ENCODE assay signal across 18 cellular contexts in the genomic region with DNA sequence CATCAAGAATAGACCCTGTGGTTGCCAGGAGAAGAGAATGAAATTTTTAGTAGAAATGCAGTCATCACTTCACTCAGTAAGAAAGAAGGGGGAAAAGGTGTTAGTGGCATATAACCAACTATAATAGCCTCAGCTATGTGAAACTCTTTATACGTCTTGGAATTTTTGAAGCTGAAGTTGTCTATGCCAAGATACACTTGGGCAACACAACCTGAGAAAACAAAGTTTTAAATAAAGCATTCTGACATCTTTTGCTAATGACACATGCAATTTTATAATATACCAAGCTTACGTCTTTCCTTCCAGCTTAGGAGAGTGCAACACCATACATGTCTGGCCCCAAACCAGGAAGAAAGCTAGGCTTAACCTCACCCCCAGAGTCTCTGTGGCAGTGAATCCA. TPM values are rescaled to one million over a fixed set of nuclear protein-coding genes. Genes with fewer than 3 reads are reported as not detected.
A peak's percentile ranks its signal among the peaks of the same experiment; 100 is the strongest.
DNase-seq lines count a peak whose midpoint lies in the region; ATAC-seq, FAIRE-seq and TF ChIP-seq lines count a peak whose summit lies in the region.
"Had no signal": no experiment of that assay in that cellular context is flagged by ENCODE, and none has a peak within 500 bp of the region (broad histone marks: within the 10 kb centered on the region; RNA-seq: fewer than 3 reads in every experiment).

No MANE protein-coding gene starts in this region.

- H3K9me2 ChIP-seq in GM23338 (ENCODE audit: insufficient read depth) = peaks cover 15% of the 10 kb centered on the region; the same call in 1 of the 2 replicates

- H3K27ac Mint-ChIP-seq in GM23338 (0 out of 2 replicates have a peak overlapping the region, but pooled peaks have one; percentile 53), astrocyte (ENCODE audit: unreplicated experiment) (peak overlapping the region; percentile 81)
- H3K27ac Mint-ChIP-seq: IgD-negative memory B cell had no signal

- peaks cover 27% of the 10 kb centered on the region for H3K4me1 ChIP-seq in GM23338 (ENCODE audit: insufficient read depth)
- peaks cover 41% of the 10 kb centered on the region for H3K4me1 ChIP-seq in astrocyte (ENCODE audit: insufficient read depth, low read length)
- peaks cover 0 to 20% (median 4%) of the 10 kb centered on the region in 3 donors for H3K4me1 ChIP-seq in skeletal muscle tissue (ENCODE audit: control insufficient read depth in 3 of 3, insufficient read depth in 3 of 3, low read length in 3 of 3)

- H3K4me2 ChIP-seq in GM23338 (peak overlapping the region; percentile 18; the same call in 1 of the 2 replicates), astrocyte (ENCODE audit: low read length) (peak overlapping the region; percentile 7)

- no peak for TF ChIP-seq CTCF in GM23338 (conservative IDR thresholded peaks at IDR 0.05; ENCODE audit: low read depth in 2 of 2)
- no peak for TF ChIP-seq CTCF in astrocyte (IDR thresholded peaks at IDR 0.05; ENCODE audit: insufficient read depth, low read depth, low read length)
- TF ChIP-seq CTCF in fibroblast of the aortic adventitia (IDR thresholded peaks at IDR 0.05; ENCODE audit: insufficient read depth, low read length) = no peak

- H2AFZ ChIP-seq in GM23338 (no peak overlapping the region), astrocyte (ENCODE audit: low read depth, low read length) (no peak overlapping the region)

- no peaks in the 10 kb centered on the region for H3F3A ChIP-seq in GM23338 (replicated peaks; ENCODE audit: low read depth)

- no peaks in the 10 kb centered on the region for H3K9me3 ChIP-seq in astrocyte (ENCODE audit: insufficient read depth, low read depth, low read length)
- no peaks in the 10 kb centered on the region for H3K9me3 ChIP-seq in skeletal muscle tissue (ENCODE audit: control insufficient read depth in 3 of 3, low read length in 3 of 3)

- FAIRE-seq in astrocyte (lab: Jason Lieb, UNC) = no peak
- FAIRE-seq: GM12891, GM18507, H1 had no signal

- H3K9me3 Mint-ChIP-seq in GM23338 (peaks cover 2% of the 10 kb centered on the region; the same call in 1 of the 3 replicates), astrocyte (ENCODE audit: unreplicated experiment) (peaks cover 3% of the 10 kb centered on the region)

- H3K9ac ChIP-seq in astrocyte (ENCODE audit: low read length) (peak overlapping the region; percentile 27), skeletal muscle tissue (ENCODE audit: low read depth in 1 of 3, low read length in 3 of 3) (no peak overlapping the region)

- H3K27me3 Mint-ChIP-seq in GM23338 (ENCODE audit: insufficient read depth, low read depth, poor library complexity) (peaks cover 6% of the 10 kb centered on the region), astrocyte (ENCODE audit: low read depth, unreplicated experiment) (no peaks in the 10 kb centered on the region)

- H3K79me2 ChIP-seq in GM23338 (replicated peaks; ENCODE audit: insufficient read depth) (no peaks in the 10 kb centered on the region), astrocyte (ENCODE audit: insufficient read depth, low read length) (no peaks in the 10 kb centered on the region)

- H3K4me1 Mint-ChIP-seq in GM23338 = peaks cover 33% of the 10 kb centered on the region
- peaks cover 65% of the 10 kb centered on the region for H3K4me1 Mint-ChIP-seq in astrocyte (ENCODE audit: low read depth, unreplicated experiment)
- H3K4me1 Mint-ChIP-seq: IgD-negative memory B cell had no signal

- ATAC-seq in GM23338 (no peak), HG03354 (IDR thresholded peaks at IDR 0.05; ENCODE audit: poor library complexity, severe bottlenecking, unreplicated experiment) (no peak)

- H3K4me3 Mint-ChIP-seq in GM23338 = no peak overlapping the region
- H3K4me3 Mint-ChIP-seq in astrocyte (ENCODE audit: unreplicated experiment) = no peak overlapping the region
- H3K4me3 Mint-ChIP-seq: IgD-negative memory B cell had no signal

- no peaks in the 10 kb centered on the region for H3K27me3 ChIP-seq in GM23338 (ENCODE audit: insufficient read depth)
- H3K27me3 ChIP-seq in astrocyte (ENCODE audit: insufficient read depth, low read length) = no peaks in the 10 kb centered on the region
- peaks cover 0 to 2% (median 2%) of the 10 kb centered on the region in 3 donors for H3K27me3 ChIP-seq in skeletal muscle tissue (ENCODE audit: control insufficient read depth in 3 of 3, insufficient read depth in 3 of 3, low read length in 3 of 3)

- H3K27ac ChIP-seq in GM23338 (ENCODE audit: low read depth) (no peak overlapping the region), astrocyte (ENCODE audit: low read depth, low read length) (peak overlapping the region; percentile 64), skeletal muscle tissue (ENCODE audit: low read depth, low read length) (peak overlapping the region; percentile 32)
- H3K27ac ChIP-seq: C4-2B had no signal

- no peaks in the 10 kb centered on the region for H3K36me3 Mint-ChIP-seq in GM23338 (ENCODE audit: low read depth)
- H3K36me3 Mint-ChIP-seq in astrocyte (ENCODE audit: low read depth, unreplicated experiment) = no peaks in the 10 kb centered on the region

- DNase-seq in GM23338 (ENCODE audit: low spot score) (no peak), astrocyte (ENCODE audit: low read depth) (peak; percentile 85), fibroblast of the aortic adventitia (ENCODE audit: low read depth) (peak; percentile 57), H4 (ENCODE audit: low spot score) (no peak)
- DNase-seq in activated CD8-positive, alpha-beta memory T cell treated with anti-CD3 and anti-CD28 coated beads, Interleukin-2, amount 50 U/mL, for 4 hours = no peak
- DNase-seq: GF-D8; NCI-H1417; NCI-H187 treated with DMSO at 0.1 percent for 48 hours; NCI-H446; NCI-H69; NK-92 treated with Interleukin-12 subunit alpha and Interleukin-12 subunit beta, amount 100 ng/mL, for 24 hours had no signal

- H3K36me3 ChIP-seq in GM23338 (ENCODE audit: insufficient read depth) = 0 out of 2 replicates have a peak, but pooled peaks cover 4% of the 10 kb centered on the region
- H3K36me3 ChIP-seq in astrocyte (ENCODE audit: insufficient read depth, low read length) = no peaks in the 10 kb centered on the region
- H3K36me3 ChIP-seq in skeletal muscle tissue (ENCODE audit: control insufficient read depth in 3 of 3, insufficient read depth in 3 of 3, low read length in 3 of 3) = no peaks in the 10 kb centered on the region

- no peaks in the 10 kb centered on the region for H4K20me1 ChIP-seq in GM23338 (replicated peaks; ENCODE audit: insufficient read depth)
- H4K20me1 ChIP-seq in astrocyte (ENCODE audit: insufficient read depth, low read length) = no peaks in the 10 kb centered on the region

- no peak overlapping the region for H3K4me3 ChIP-seq in GM23338
- no peak overlapping the region for H3K4me3 ChIP-seq in astrocyte (ENCODE audit: insufficient read depth, low read depth, low read length)
- H3K4me3 ChIP-seq in fibroblast of the aortic adventitia (ENCODE audit: low read depth, low read length) = no peak overlapping the region
- H3K4me3 ChIP-seq in skeletal muscle tissue (ENCODE audit: low read length in 3 of 3) = no peak overlapping the region

TF ChIP-seq in GM23338, 12 proteins besides CTCF, POLR2A, EP300 and RAD21:
- TF ChIP-seq EZH2 (IDR thresholded peaks at IDR 0.05; ENCODE audit: low read depth, unreplicated experiment) (no peak), POLR2AphosphoS5 (IDR thresholded peaks at IDR 0.05; ENCODE audit: low read depth) (no peak), JUNB (IDR thresholded peaks at IDR 0.05; ENCODE audit: unreplicated experiment) (no peak), ZNF114 (CRISPR knock-in tag; IDR thresholded peaks at IDR 0.05) (no peak)
- TF ChIP-seq, protein P1, sequence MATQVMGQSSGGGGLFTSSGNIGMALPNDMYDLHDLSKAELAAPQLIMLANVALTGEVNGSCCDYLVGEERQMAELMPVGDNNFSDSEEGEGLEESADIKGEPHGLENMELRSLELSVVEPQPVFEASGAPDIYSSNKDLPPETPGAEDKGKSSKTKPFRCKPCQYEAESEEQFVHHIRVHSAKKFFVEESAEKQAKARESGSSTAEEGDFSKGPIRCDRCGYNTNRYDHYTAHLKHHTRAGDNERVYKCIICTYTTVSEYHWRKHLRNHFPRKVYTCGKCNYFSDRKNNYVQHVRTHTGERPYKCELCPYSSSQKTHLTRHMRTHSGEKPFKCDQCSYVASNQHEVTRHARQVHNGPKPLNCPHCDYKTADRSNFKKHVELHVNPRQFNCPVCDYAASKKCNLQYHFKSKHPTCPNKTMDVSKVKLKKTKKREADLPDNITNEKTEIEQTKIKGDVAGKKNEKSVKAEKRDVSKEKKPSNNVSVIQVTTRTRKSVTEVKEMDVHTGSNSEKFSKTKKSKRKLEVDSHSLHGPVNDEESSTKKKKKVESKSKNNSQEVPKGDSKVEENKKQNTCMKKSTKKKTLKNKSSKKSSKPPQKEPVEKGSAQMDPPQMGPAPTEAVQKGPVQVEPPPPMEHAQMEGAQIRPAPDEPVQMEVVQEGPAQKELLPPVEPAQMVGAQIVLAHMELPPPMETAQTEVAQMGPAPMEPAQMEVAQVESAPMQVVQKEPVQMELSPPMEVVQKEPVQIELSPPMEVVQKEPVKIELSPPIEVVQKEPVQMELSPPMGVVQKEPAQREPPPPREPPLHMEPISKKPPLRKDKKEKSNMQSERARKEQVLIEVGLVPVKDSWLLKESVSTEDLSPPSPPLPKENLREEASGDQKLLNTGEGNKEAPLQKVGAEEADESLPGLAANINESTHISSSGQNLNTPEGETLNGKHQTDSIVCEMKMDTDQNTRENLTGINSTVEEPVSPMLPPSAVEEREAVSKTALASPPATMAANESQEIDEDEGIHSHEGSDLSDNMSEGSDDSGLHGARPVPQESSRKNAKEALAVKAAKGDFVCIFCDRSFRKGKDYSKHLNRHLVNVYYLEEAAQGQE (IDR thresholded peaks at IDR 0.05; ENCODE audit: unreplicated experiment) = no peak
TF ChIP-seq in GM23338: peak in this region for 0.

RNA-seq across cellular contexts. Expression of a gene that starts 40.8 kb away (rescaled TPM):
- total RNA-seq in GM23338 (2014; rRNA removed; shearing (Covaris generic)) = 0.74 and 0.94 TPM in 2 replicates
- polyA plus RNA-seq in GM23338 (2016; fragmentation: Nextera tagmentation; extraction: Ambion mirVana) = 0.91 and 1.6 TPM in 2 replicates
- total RNA-seq in astrocyte (2.2 and 2.4 TPM in 2 replicates), fibroblast of the aortic adventitia (ENCODE audit: low replicate concordance) (2.9 and 8.0 TPM in 2 replicates), skeletal muscle tissue (6.8 TPM)
- 1.3 TPM in 2 replicates for total RNA-seq in H4 (2014; rRNA removed; shearing (Covaris generic))

Comparison
In these comparisons a context has a peak if more than half of its experiments do, and no peak if none do; other contexts are left out.
1. DNase-seq: peak in astrocyte (single experiment) and fibroblast of the aortic adventitia (single experiment); none in GM23338 (single experiment), H4 (single experiment) and activated CD8-positive, alpha-beta memory T cell treated with anti-CD3 and anti-CD28 coated beads, Interleukin-2, amount 50 U/mL, for 4 hours (single experiment).